1 cellular context compared by ENCODE assay signal in genomic region chr17:79803421-79803996, GRCh38.
TF ChIP-seq lines count a peak whose summit lies in the region.

No MANE protein-coding gene starts in this region.

TF ChIP-seq in endothelial cell of umbilical vein, 7 proteins besides CTCF, POLR2A, EP300 and RAD21:
- TF ChIP-seq POLR2AphosphoS5 (IDR thresholded peaks at IDR 0.05; ENCODE audit: insufficient read depth, low read depth, low read length) (no peak), EZH2 (IDR thresholded peaks at IDR 0.05; ENCODE audit: borderline replicate concordance, low read depth, low read length, severe bottlenecking) (peak; percentile 13)
